1 cellular context compared by ENCODE assay signal in genomic region chr3:152517517-152517916, GRCh38.
TF ChIP-seq lines count a peak whose summit lies in the region.

No MANE protein-coding gene starts in this region.

TF ChIP-seq in SK-N-SH treated with all-trans-retinoic acid at 6 μM for 48 hours, 23 proteins besides CTCF, POLR2A, EP300 and RAD21 (continued from another document):
- TF ChIP-seq POU6F1 (CRISPR knock-in tag; IDR thresholded peaks at IDR 0.05; ENCODE audit: borderline replicate concordance, low read depth): no peak
- TF ChIP-seq TSHZ2 (CRISPR knock-in tag; IDR thresholded peaks at IDR 0.05): no peak
- TF ChIP-seq CREB5 (CRISPR knock-in tag; IDR thresholded peaks at IDR 0.05; ENCODE audit: low read depth): no peak
- no peak for TF ChIP-seq ISL1 (CRISPR knock-in tag; IDR thresholded peaks at IDR 0.05)
- TF ChIP-seq ZNF565 (CRISPR knock-in tag; conservative IDR thresholded peaks at IDR 0.05; ENCODE audit: low read depth): no peak
- no peak for TF ChIP-seq ZC3H10 (CRISPR knock-in tag; IDR thresholded peaks at IDR 0.05)
- no peak for TF ChIP-seq PATZ1 (CRISPR knock-in tag; IDR thresholded peaks at IDR 0.05; ENCODE audit: borderline replicate concordance)
- TF ChIP-seq SNAI2 (CRISPR knock-in tag; IDR thresholded peaks at IDR 0.05): no peak
- no peak for TF ChIP-seq TCF4 (CRISPR knock-in tag; IDR thresholded peaks at IDR 0.05; ENCODE audit: borderline replicate concordance)
- TF ChIP-seq ZNF70 (CRISPR knock-in tag; IDR thresholded peaks at IDR 0.05): no peak
